In genomic region chr12:108822458-108823205, GRCh38 we compare ENCODE assay signal across 12 cellular contexts. TPM values are rescaled to one million over a fixed set of nuclear protein-coding genes. Genes with fewer than 3 reads are reported as not detected.
DNase-seq lines count a peak whose midpoint lies in the region; TF ChIP-seq lines count a peak whose summit lies in the region.
"Had no signal": no experiment of that assay in that cellular context is flagged by ENCODE, and none has a peak within 500 bp of the region (broad histone marks: within the 10 kb centered on the region; RNA-seq: fewer than 3 reads in every experiment).

No MANE protein-coding gene starts in this region.

- H3K9ac ChIP-seq in GM23248, result peak overlapping the region; percentile 95

- H3K4me3 ChIP-seq in GM23248, result no peak overlapping the region
- H3K4me3 ChIP-seq in epithelial cell of esophagus (ENCODE audit: low read length), result no peak overlapping the region

- WGBS in GM23248 (ENCODE audit: low coverage in 1 of 2, low lambda C conversion rate in 2 of 2, missing lambda C conversion rate in 2 of 2), 2 experiments, result 95 to 97% methylated on average over 7 of the region's 7 CpGs

- no peaks in the 10 kb centered on the region for H3K9me3 ChIP-seq in GM23248 (ENCODE audit: low read depth)

- no peaks in the 10 kb centered on the region for H4K20me1 ChIP-seq in GM23248 (ENCODE audit: insufficient read depth)

- H3K4me2 ChIP-seq in GM23248 (ENCODE audit: unreplicated experiment), result peak overlapping the region; percentile 13

- peaks cover 66% of the 10 kb centered on the region for H3K4me1 ChIP-seq in GM23248 (ENCODE audit: insufficient read depth)

- H3F3A ChIP-seq in GM23248 (ENCODE audit: insufficient read depth), result peaks cover 60% of the 10 kb centered on the region

- H3K27ac ChIP-seq in GM23248 (peak overlapping the region; percentile 100), substantia nigra (ENCODE audit: low read depth, low read length, poor library complexity, severe bottlenecking) (no peak overlapping the region)

- no peak overlapping the region for H2AFZ ChIP-seq in GM23248

- no peak for DNase-seq in GM23248
- peak; percentile 26 to 75 for DNase-seq in NOMO-1 (lab: John Stamatoyannopoulos, UW; ENCODE audit: unreplicated experiment in 2 of 2)
- peak; percentile 67 for DNase-seq in epithelial cell of esophagus (ENCODE audit: low read depth)
- DNase-seq in pons (ENCODE audit: low spot score), result peak; percentile 46
- DNase-seq in substantia nigra (lab: John Stamatoyannopoulos, UW), result no peak
- no peak for DNase-seq in activated T-cell treated with anti-CD3 and anti-CD28 coated beads, Interleukin-2, amount 50 U/mL, for 48 hours
- no peak for DNase-seq in mucosa of gallbladder (ENCODE audit: low spot score)
- no peak for DNase-seq in HuH-7.5 (ENCODE audit: low spot score)
- DNase-seq: KG1, kidney had no signal

- H3K27me3 ChIP-seq in GM23248 (replicated peaks; ENCODE audit: insufficient read depth), result no peaks in the 10 kb centered on the region

- TF ChIP-seq CTCF in epithelial cell of esophagus (IDR thresholded peaks at IDR 0.05; ENCODE audit: insufficient read depth, low read depth, low read length, missing control alignments), result no peak

- no peaks in the 10 kb centered on the region for H3K9me2 ChIP-seq in GM23248 (ENCODE audit: insufficient read depth)

- in situ Hi-C loops in GM23248 (cut with MboI), result no loop called here

- peaks cover 92% of the 10 kb centered on the region for H3K79me2 ChIP-seq in GM23248 (ENCODE audit: insufficient read depth)

- peaks cover 53% of the 10 kb centered on the region for H3K36me3 ChIP-seq in GM23248 (ENCODE audit: low read depth)

RNA-seq across cellular contexts. Expression of gene SSH1, which starts 34.8 kb away (rescaled TPM):
- total RNA-seq in GM23248 (2014; rRNA removed; shearing (Covaris generic)), result 21.9 and 33.5 TPM in 2 replicates
- 44.0 and 49.0 TPM in 2 replicates for polyA plus RNA-seq in GM23248 (2016; fragmentation: Nextera tagmentation; extraction: Ambion mirVana)
- total RNA-seq in mucosa of gallbladder, result 60.1 TPM

RNA-seq across cellular contexts. Expression of gene DAO, which starts 57.3 kb away (rescaled TPM):
- total RNA-seq in GM23248 (2014; rRNA removed; shearing (Covaris generic)), result not detected in 2 replicates
- not detected in 2 replicates for polyA plus RNA-seq in GM23248 (2016; fragmentation: Nextera tagmentation; extraction: Ambion mirVana)
- total RNA-seq in mucosa of gallbladder, result not detected
- total RNA-seq: dermis microvascular lymphatic vessel endothelial cell, RPMI7951 had no signal

Comparison
In these comparisons a context has a peak if more than half of its experiments do, and no peak if none do; other contexts are left out.
1. DNase-seq: peak in NOMO-1 (2 of 2), epithelial cell of esophagus (single experiment) and pons (single experiment); none in GM23248 (single experiment), substantia nigra (0 of 49), activated T-cell treated with anti-CD3 and anti-CD28 coated beads, Interleukin-2, amount 50 U/mL, for 48 hours (0 of 2), mucosa of gallbladder (single experiment) and HuH-7.5 (single experiment).